Comparison of ENCODE assay signal across 1 cellular context in genomic region chr19:42311612-42312160, GRCh38.
TF ChIP-seq lines count a peak whose summit lies in the region.

No MANE protein-coding gene starts in this region.

TF ChIP-seq in HepG2, 621 proteins besides CTCF, POLR2A, EP300 and RAD21:
- TF ChIP-seq EZH2 (conservative IDR thresholded peaks at IDR 0.05; ENCODE audit: low read depth, low read length) (no peak), STAG1 (CRISPR knock-in tag; IDR thresholded peaks at IDR 0.05) (peak; percentile 30; the same call in 1 of the 2 replicates), ZBTB8A (CRISPR knock-in tag; IDR thresholded peaks at IDR 0.05; ENCODE audit: borderline replicate concordance, low read depth) (no peak), ZFX (CRISPR knock-in tag; IDR thresholded peaks at IDR 0.05; ENCODE audit: low read depth) (peak; percentile 23; the same call in 1 of the 2 replicates)
